ENCODE assay signal across 2 cellular contexts in the genomic region with DNA sequence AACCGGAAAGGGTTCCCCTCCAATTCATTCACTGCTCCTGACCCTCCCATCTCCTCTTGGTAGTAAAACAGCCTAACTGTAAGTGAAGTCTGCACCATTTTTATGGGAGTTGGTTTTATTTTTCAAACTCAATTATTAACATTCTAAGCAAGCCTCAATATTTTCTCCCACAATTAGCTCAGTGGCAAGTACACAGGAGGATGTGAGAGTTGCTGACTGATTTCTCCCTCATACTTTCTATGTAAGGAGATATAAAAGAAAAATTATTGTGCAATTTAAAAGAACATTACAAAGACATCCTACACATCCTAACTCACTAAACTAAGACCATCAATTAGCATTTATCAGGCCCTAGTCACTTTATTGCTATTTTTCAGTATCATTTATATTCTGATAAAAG.
TF ChIP-seq lines count a peak whose summit lies in the region.

No MANE protein-coding gene starts in this region.

TF ChIP-seq in WTC11, 78 proteins besides CTCF, POLR2A, EP300 and RAD21 (continued from another document):
- TF ChIP-seq, protein P1, sequence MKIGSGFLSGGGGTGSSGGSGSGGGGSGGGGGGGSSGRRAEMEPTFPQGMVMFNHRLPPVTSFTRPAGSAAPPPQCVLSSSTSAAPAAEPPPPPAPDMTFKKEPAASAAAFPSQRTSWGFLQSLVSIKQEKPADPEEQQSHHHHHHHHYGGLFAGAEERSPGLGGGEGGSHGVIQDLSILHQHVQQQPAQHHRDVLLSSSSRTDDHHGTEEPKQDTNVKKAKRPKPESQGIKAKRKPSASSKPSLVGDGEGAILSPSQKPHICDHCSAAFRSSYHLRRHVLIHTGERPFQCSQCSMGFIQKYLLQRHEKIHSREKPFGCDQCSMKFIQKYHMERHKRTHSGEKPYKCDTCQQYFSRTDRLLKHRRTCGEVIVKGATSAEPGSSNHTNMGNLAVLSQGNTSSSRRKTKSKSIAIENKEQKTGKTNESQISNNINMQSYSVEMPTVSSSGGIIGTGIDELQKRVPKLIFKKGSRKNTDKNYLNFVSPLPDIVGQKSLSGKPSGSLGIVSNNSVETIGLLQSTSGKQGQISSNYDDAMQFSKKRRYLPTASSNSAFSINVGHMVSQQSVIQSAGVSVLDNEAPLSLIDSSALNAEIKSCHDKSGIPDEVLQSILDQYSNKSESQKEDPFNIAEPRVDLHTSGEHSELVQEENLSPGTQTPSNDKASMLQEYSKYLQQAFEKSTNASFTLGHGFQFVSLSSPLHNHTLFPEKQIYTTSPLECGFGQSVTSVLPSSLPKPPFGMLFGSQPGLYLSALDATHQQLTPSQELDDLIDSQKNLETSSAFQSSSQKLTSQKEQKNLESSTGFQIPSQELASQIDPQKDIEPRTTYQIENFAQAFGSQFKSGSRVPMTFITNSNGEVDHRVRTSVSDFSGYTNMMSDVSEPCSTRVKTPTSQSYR (CRISPR knock-in tag; IDR thresholded peaks at IDR 0.05), result no peak
- no peak for TF ChIP-seq SOX15 (CRISPR knock-in tag; IDR thresholded peaks at IDR 0.05)
TF ChIP-seq in WTC11: peak in this region for 0.

TF ChIP-seq in SK-N-SH treated with all-trans-retinoic acid at 6 μM for 48 hours, 23 proteins besides CTCF, POLR2A, EP300 and RAD21 (continued from another document):
- TF ChIP-seq, protein P2, sequence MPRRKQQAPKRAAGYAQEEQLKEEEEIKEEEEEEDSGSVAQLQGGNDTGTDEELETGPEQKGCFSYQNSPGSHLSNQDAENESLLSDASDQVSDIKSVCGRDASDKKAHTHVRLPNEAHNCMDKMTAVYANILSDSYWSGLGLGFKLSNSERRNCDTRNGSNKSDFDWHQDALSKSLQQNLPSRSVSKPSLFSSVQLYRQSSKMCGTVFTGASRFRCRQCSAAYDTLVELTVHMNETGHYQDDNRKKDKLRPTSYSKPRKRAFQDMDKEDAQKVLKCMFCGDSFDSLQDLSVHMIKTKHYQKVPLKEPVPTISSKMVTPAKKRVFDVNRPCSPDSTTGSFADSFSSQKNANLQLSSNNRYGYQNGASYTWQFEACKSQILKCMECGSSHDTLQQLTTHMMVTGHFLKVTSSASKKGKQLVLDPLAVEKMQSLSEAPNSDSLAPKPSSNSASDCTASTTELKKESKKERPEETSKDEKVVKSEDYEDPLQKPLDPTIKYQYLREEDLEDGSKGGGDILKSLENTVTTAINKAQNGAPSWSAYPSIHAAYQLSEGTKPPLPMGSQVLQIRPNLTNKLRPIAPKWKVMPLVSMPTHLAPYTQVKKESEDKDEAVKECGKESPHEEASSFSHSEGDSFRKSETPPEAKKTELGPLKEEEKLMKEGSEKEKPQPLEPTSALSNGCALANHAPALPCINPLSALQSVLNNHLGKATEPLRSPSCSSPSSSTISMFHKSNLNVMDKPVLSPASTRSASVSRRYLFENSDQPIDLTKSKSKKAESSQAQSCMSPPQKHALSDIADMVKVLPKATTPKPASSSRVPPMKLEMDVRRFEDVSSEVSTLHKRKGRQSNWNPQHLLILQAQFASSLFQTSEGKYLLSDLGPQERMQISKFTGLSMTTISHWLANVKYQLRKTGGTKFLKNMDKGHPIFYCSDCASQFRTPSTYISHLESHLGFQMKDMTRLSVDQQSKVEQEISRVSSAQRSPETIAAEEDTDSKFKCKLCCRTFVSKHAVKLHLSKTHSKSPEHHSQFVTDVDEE (CRISPR knock-in tag; IDR thresholded peaks at IDR 0.05), result no peak
- no peak for TF ChIP-seq ZNF70 (CRISPR knock-in tag; IDR thresholded peaks at IDR 0.05)
- no peak for TF ChIP-seq ZNF565 (CRISPR knock-in tag; conservative IDR thresholded peaks at IDR 0.05; ENCODE audit: low read depth)
- TF ChIP-seq, protein P3, sequence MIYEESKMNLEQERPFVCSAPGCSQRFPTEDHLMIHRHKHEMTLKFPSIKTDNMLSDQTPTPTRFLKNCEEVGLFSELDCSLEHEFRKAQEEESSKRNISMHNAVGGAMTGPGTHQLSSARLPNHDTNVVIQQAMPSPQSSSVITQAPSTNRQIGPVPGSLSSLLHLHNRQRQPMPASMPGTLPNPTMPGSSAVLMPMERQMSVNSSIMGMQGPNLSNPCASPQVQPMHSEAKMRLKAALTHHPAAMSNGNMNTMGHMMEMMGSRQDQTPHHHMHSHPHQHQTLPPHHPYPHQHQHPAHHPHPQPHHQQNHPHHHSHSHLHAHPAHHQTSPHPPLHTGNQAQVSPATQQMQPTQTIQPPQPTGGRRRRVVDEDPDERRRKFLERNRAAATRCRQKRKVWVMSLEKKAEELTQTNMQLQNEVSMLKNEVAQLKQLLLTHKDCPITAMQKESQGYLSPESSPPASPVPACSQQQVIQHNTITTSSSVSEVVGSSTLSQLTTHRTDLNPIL (CRISPR knock-in tag; IDR thresholded peaks at IDR 0.05; ENCODE audit: low read depth), result no peak
- TF ChIP-seq ZFP30 (CRISPR knock-in tag; IDR thresholded peaks at IDR 0.05), result no peak
